8 cellular contexts compared by ENCODE assay signal in genomic region chr14:63852817-63853730, GRCh38. TPM values are rescaled to one million over a fixed set of nuclear protein-coding genes. Genes with fewer than 3 reads are reported as not detected.
A peak's percentile ranks its signal among the peaks of the same experiment; 100 is the strongest.
DNase-seq lines count a peak whose midpoint lies in the region; ATAC-seq and TF ChIP-seq lines count a peak whose summit lies in the region.

TSS of gene SYNE2 (plus strand) at chr14:63853004. CDS start at chr14:63909149, 56,145 bp downstream.

- DNase-seq in NCI-H345 (lab: John Stamatoyannopoulos, UW) (peak; percentile 89), dorsolateral prefrontal cortex (peak in 6 of 10 donors; percentile 27 to 73 (median 44)), lower leg skin (ENCODE audit: low spot score in 2 of 2) (peak; percentile 55 to 95)
- peak; percentile 67 for DNase-seq in activated CD4-positive, alpha-beta T cell treated with anti-CD3 and anti-CD28 coated beads, Interleukin-2, amount 50 U/mL, for 24 hours (ENCODE audit: low read depth in 1 of 2, low spot score in 1 of 2)
- DNase-seq in stimulated activated CD4-positive, alpha-beta T cell treated with anti-CD3 and anti-CD28 coated beads, TNF-alpha, amount 100 ng/mL, for 1 hour (ENCODE audit: low read depth in 3 of 3, low spot score in 1 of 3), result peak; percentile 49 to 75 (median 59)

- H3K36me3 ChIP-seq in ACC112 (ENCODE audit: insufficient read depth, low read length), result no peaks in the 10 kb centered on the region

- H3K27ac ChIP-seq in ACC112 (ENCODE audit: low read depth, low read length) (peak within 1 kb of the TSS; percentile 42; the same call in 1 of the 2 replicates), dorsolateral prefrontal cortex (peak within 1 kb of the TSS in 46 of 59 donors; percentile 5 to 85 (median 58))

- H3K4me3 ChIP-seq in ACC112 (ENCODE audit: low read depth, low read length), result peak within 1 kb of the TSS; percentile 86
- peak within 1 kb of the TSS; percentile 36 to 88 (median 68) for H3K4me3 ChIP-seq in dorsolateral prefrontal cortex
- peak within 1 kb of the TSS; percentile 77 for H3K4me3 ChIP-seq in lower leg skin (ENCODE audit: low read depth, poor library complexity, severe bottlenecking)

- no peaks in the 10 kb centered on the region for H3K27me3 ChIP-seq in ACC112 (ENCODE audit: insufficient read depth, low read length)
- peaks cover 0 to 42% (median 8%) of the 10 kb centered on the region in 45 donors for H3K27me3 ChIP-seq in dorsolateral prefrontal cortex

- peaks cover 10% of the 10 kb centered on the region for H3K4me1 ChIP-seq in ACC112 (ENCODE audit: control insufficient read depth, insufficient read depth, low read length, unreplicated experiment)

- WGBS in lower leg skin, 2 donors, result 0 to 1% methylated on average over 55 to 60 of the region's 123 CpGs

- intact Hi-C loops in dorsolateral prefrontal cortex (cut with DNase I), result no loop called here
- intact Hi-C loops in lower leg skin (cut with DNase I; ENCODE audit: low total_unique reads), result no loop called here

- peak in 26 of 56 donors; percentile 5 to 44 (median 22) for TF ChIP-seq CTCF in dorsolateral prefrontal cortex (IDR thresholded peaks at IDR 0.05 in 54 of 56, conservative IDR thresholded peaks at IDR 0.05 in 2 of 56; ENCODE audit: low read depth in 1 of 56, partially characterized antibody in 56 of 56)
- TF ChIP-seq CTCF in lower leg skin (IDR thresholded peaks at IDR 0.05), result no peak

- peak within 1 kb of the TSS; percentile 92 for H2AFZ ChIP-seq in ACC112 (ENCODE audit: low read length, unreplicated experiment)

- TF ChIP-seq POLR2A in lower leg skin (IDR thresholded peaks at IDR 0.05), result no peak

- H3K79me2 ChIP-seq in ACC112 (ENCODE audit: control insufficient read depth, insufficient read depth, low read length, unreplicated experiment), result peaks cover 3% of the 10 kb centered on the region

- peak; percentile 65 for ATAC-seq in GM18519 (IDR thresholded peaks at IDR 0.05; ENCODE audit: low FRiP score, unreplicated experiment)
- peak; percentile 88 for ATAC-seq in HG03039 (IDR thresholded peaks at IDR 0.05; ENCODE audit: unreplicated experiment)

RNA-seq across cellular contexts. Expression of gene SYNE2, which starts in this region (rescaled TPM):
- total RNA-seq in dorsolateral prefrontal cortex (10 to 100 TPM; 17.2 to 47.5 (median 29.1) TPM), lower leg skin (100 to 1,000 TPM; 200 to 479 (median 232) TPM)

Comparison
In these comparisons a context has a peak if more than half of its experiments do, and no peak if none do; other contexts are left out.
1. Peak in every context shown above with its lines: DNase-seq, ATAC-seq, H3K4me3 ChIP-seq and H3K27ac ChIP-seq.
2. RNA of gene SYNE2 (total RNA-seq): 200 to 479 TPM in lower leg skin; 17.2 to 47.5 TPM in dorsolateral prefrontal cortex; every median in the first group is over 4 times any median in the second.